Comparison of ENCODE assay signal across 13 cellular contexts in genomic region chr6:56911847-56912246, GRCh38. TPM values are rescaled to one million over a fixed set of nuclear protein-coding genes. Genes with fewer than 3 reads are reported as not detected.
DNase-seq lines count a peak whose midpoint lies in the region; ATAC-seq and TF ChIP-seq lines count a peak whose summit lies in the region.
"Had no signal": no experiment of that assay in that cellular context is flagged by ENCODE, and none has a peak within 500 bp of the region (broad histone marks: within the 10 kb centered on the region; RNA-seq: fewer than 3 reads in every experiment).

No MANE protein-coding gene starts in this region.

- H3K4me3 Mint-ChIP-seq in activated CD4-positive, alpha-beta T cell treated with anti-CD3 and anti-CD28 coated beads, Interleukin-2, amount 10 ng/mL, durations not matched to agents 7 days and 5 days, result no peak overlapping the region

- ATAC-seq in PC-3 (no peak; the same call in 1 of the 2 replicates), HG02852 (IDR thresholded peaks at IDR 0.05; ENCODE audit: unreplicated experiment) (no peak)
- ATAC-seq in stimulated activated naive CD8-positive, alpha-beta T cell treated with anti-CD3 and anti-CD28 coated beads, Interleukin-15, Interleukin-2, amounts not matched to agents 100 U/mL and 50 U/mL, for 24 hours, result no peak
- ATAC-seq: body of pancreas, HepG2 had no signal

- H2BK120ac ChIP-seq in neuronal stem cell (ENCODE audit: low read depth, low read length), result no peak overlapping the region

- H2BK5ac ChIP-seq in neuronal stem cell (ENCODE audit: low read length), result no peak overlapping the region

- H3K4me1 ChIP-seq in PC-3 (ENCODE audit: insufficient read depth, low read length) (peaks cover 39% of the 10 kb centered on the region), neuronal stem cell (ENCODE audit: control insufficient read depth in 2 of 2, insufficient read depth in 1 of 2, low read depth in 1 of 2, low read length in 2 of 2) (peaks cover 2 to 5% of the 10 kb centered on the region in 2 donors)
- H3K4me1 ChIP-seq: body of pancreas had no signal

- intact Hi-C loops in PC-3 (cut with micrococcal nuclease), result no loop called here

- H4K20me1 ChIP-seq in PC-3 (ENCODE audit: low read length), result no peaks in the 10 kb centered on the region

- no peak overlapping the region for H3K4me3 ChIP-seq in PC-3 (ENCODE audit: low read length)
- no peak overlapping the region for H3K4me3 ChIP-seq in epithelial cell of esophagus (ENCODE audit: low read length)
- no peak overlapping the region for H3K4me3 ChIP-seq in neuronal stem cell (ENCODE audit: low read length in 2 of 2)
- H3K4me3 ChIP-seq: body of pancreas had no signal

- no peak overlapping the region for H3K23ac ChIP-seq in neuronal stem cell (ENCODE audit: low read depth, low read length, poor library complexity)

- no peaks in the 10 kb centered on the region for H3K79me1 ChIP-seq in neuronal stem cell (ENCODE audit: low read depth, low read length)

- H2BK12ac ChIP-seq in neuronal stem cell (ENCODE audit: low read length), result no peak overlapping the region

- no CpG with 5 or more reads among the region's 1 CpG for WGBS in neuronal stem cell (ENCODE audit: extremely low coverage in 2 of 2, insufficient read length in 2 of 2, insufficient replicate concordance in 1 of 2), 2 donors

- H3K9me3 ChIP-seq in PC-3 (ENCODE audit: low read length), result no peaks in the 10 kb centered on the region
- H3K9me3 ChIP-seq in neuronal stem cell (replicated peaks in 1 of 2; ENCODE audit: control insufficient read depth in 2 of 2, insufficient read depth in 1 of 2, low read depth in 1 of 2, low read length in 2 of 2), result no peaks in the 10 kb centered on the region
- H3K9me3 ChIP-seq: body of pancreas, neutrophil had no signal

- no peak overlapping the region for H4K8ac ChIP-seq in neuronal stem cell (ENCODE audit: low read depth, low read length)

- H2AK5ac ChIP-seq in neuronal stem cell (ENCODE audit: low read depth, low read length), result no peak overlapping the region

- H2BK15ac ChIP-seq in neuronal stem cell (ENCODE audit: low read length), result no peak overlapping the region

- no peaks in the 10 kb centered on the region for H3K9me3 Mint-ChIP-seq in activated CD4-positive, alpha-beta T cell treated with anti-CD3 and anti-CD28 coated beads, Interleukin-2, amount 10 ng/mL, durations not matched to agents 7 days and 5 days

- no peak for TF ChIP-seq CTCF in PC-3 (conservative IDR thresholded peaks at IDR 0.05; ENCODE audit: low read depth, low read length)
- no peak for TF ChIP-seq CTCF in epithelial cell of esophagus (IDR thresholded peaks at IDR 0.05; ENCODE audit: insufficient read depth, low read depth, low read length, missing control alignments)

- H3K36me3 ChIP-seq in PC-3 (ENCODE audit: low read depth, low read length) (no peaks in the 10 kb centered on the region), neuronal stem cell (replicated peaks in 1 of 2; ENCODE audit: control insufficient read depth in 2 of 2, insufficient read depth in 2 of 2, low read length in 2 of 2) (no peaks in the 10 kb centered on the region)
- H3K36me3 ChIP-seq: neutrophil had no signal

- no peak overlapping the region for H3K9ac ChIP-seq in PC-3 (ENCODE audit: low read length)
- no peak overlapping the region for H3K9ac ChIP-seq in neuronal stem cell (ENCODE audit: low read depth, low read length, poor library complexity)

- H3K36me3 Mint-ChIP-seq in activated CD4-positive, alpha-beta T cell treated with anti-CD3 and anti-CD28 coated beads, Interleukin-2, amount 10 ng/mL, durations not matched to agents 7 days and 5 days (ENCODE audit: low read depth), result no peaks in the 10 kb centered on the region

- no TSS peak for BruUV-seq in PC-3 (replicated peaks; lab: Mats Ljungman, UMichigan)

- H3K4ac ChIP-seq in neuronal stem cell (ENCODE audit: low read length), result no peak overlapping the region

- no peak overlapping the region for H2AFZ ChIP-seq in PC-3 (ENCODE audit: low read length)
- H2AFZ ChIP-seq in neuronal stem cell (ENCODE audit: low read length), result peak overlapping the region; percentile 7

- H3K4me2 ChIP-seq in PC-3 (ENCODE audit: low read length) (peak overlapping the region; percentile 17; the same call in 1 of the 2 replicates), neuronal stem cell (ENCODE audit: insufficient read depth, low read length, poor library complexity, severe bottlenecking) (no peak overlapping the region)

- H3K79me2 ChIP-seq in PC-3 (ENCODE audit: low read length), result no peaks in the 10 kb centered on the region

- H3K27me3 ChIP-seq in PC-3 (ENCODE audit: low read length), result no peaks in the 10 kb centered on the region
- no peaks in the 10 kb centered on the region for H3K27me3 ChIP-seq in neuronal stem cell (ENCODE audit: control insufficient read depth in 3 of 3, insufficient read depth in 3 of 3, low read depth in 1 of 3, low read length in 3 of 3)
- H3K27me3 ChIP-seq: body of pancreas had no signal

- H3K18ac ChIP-seq in neuronal stem cell (ENCODE audit: low read length), result no peak overlapping the region

- no peaks in the 10 kb centered on the region for H3F3A ChIP-seq in PC-3 (ENCODE audit: low read length, unreplicated experiment)

- no peak overlapping the region for H4K91ac ChIP-seq in neuronal stem cell (ENCODE audit: low read depth, low read length, poor library complexity)

- no peak overlapping the region for H3K27ac Mint-ChIP-seq in activated CD4-positive, alpha-beta T cell treated with anti-CD3 and anti-CD28 coated beads, Interleukin-2, amount 10 ng/mL, durations not matched to agents 7 days and 5 days

- DNase-seq in ELR (ENCODE audit: low read depth), result peak; percentile 84
- peak; percentile 64 for DNase-seq in PC-3
- DNase-seq in epithelial cell of esophagus (ENCODE audit: low read depth), result peak; percentile 67
- no peak for DNase-seq in neuronal stem cell (ENCODE audit: low spot score)
- DNase-seq in stimulated activated naive CD8-positive, alpha-beta T cell treated with anti-CD3 and anti-CD28 coated beads, Interleukin-15, Interleukin-2, amounts not matched to agents 100 U/mL and 50 U/mL, for 24 hours, result no peak
- DNase-seq in NCI-H2227 (lab: John Stamatoyannopoulos, UW; ENCODE audit: unreplicated experiment), result no peak
- DNase-seq in activated CD4-positive, alpha-beta T cell treated with anti-CD3 and anti-CD28 coated beads, Interleukin-2, amount 10 ng/mL, durations not matched to agents 7 days and 5 days, result no peak
- DNase-seq: body of pancreas, kidney, NCI-H1930 had no signal

- CTCF ChIA-PET in PC-3 (lab: Charles Lee), result no interaction called here
- CTCF ChIA-PET in activated CD4-positive, alpha-beta T cell treated with anti-CD3 and anti-CD28 coated beads, Interleukin-2, amount 10 ng/mL, durations not matched to agents 7 days and 5 days (lab: Charles Lee), result interaction anchor here (1.7 to 2.0 kb wide), 2 partner anchors 9 to 404 kb away, joined by 4 read pairs; no protein-coding TSS in a partner anchor

- peaks cover 8% of the 10 kb centered on the region for H3K27me3 Mint-ChIP-seq in activated CD4-positive, alpha-beta T cell treated with anti-CD3 and anti-CD28 coated beads, Interleukin-2, amount 10 ng/mL, durations not matched to agents 7 days and 5 days

- H3K27ac ChIP-seq in PC-3 (ENCODE audit: low read length) (no peak overlapping the region), neuronal stem cell (replicated peaks; ENCODE audit: low read length) (no peak overlapping the region)
- H3K27ac ChIP-seq: body of pancreas, neutrophil had no signal

- no peaks in the 10 kb centered on the region for H3K4me1 Mint-ChIP-seq in activated CD4-positive, alpha-beta T cell treated with anti-CD3 and anti-CD28 coated beads, Interleukin-2, amount 10 ng/mL, durations not matched to agents 7 days and 5 days

- no peaks in the 10 kb centered on the region for H3K9me2 ChIP-seq in PC-3 (replicated peaks; ENCODE audit: low read length)

- H3K14ac ChIP-seq in neuronal stem cell (ENCODE audit: low read length), result no peak overlapping the region

- POLR2A ChIA-PET in PC-3 (lab: Charles Lee; ENCODE audit: unreplicated experiment), result interaction anchor here (0.6 kb wide), 1 partner anchor 27 kb away, joined by 3 read pairs; no protein-coding TSS in a partner anchor
- POLR2A ChIA-PET in activated CD4-positive, alpha-beta T cell treated with anti-CD3 and anti-CD28 coated beads, Interleukin-2, amount 10 ng/mL, durations not matched to agents 7 days and 5 days (lab: Charles Lee), result no interaction called here

RNA-seq across cellular contexts. Expression of gene BEND6, which starts 43.1 kb away (rescaled TPM):
- 0.58 and 1.3 TPM in 2 replicates for total RNA-seq in PC-3 (2014; rRNA removed)
- polyA plus RNA-seq in neuronal stem cell (2013, experiment 1 of 2), result 2.4 TPM
- polyA plus RNA-seq in neuronal stem cell (2013, experiment 2 of 2), result 2.4 TPM
- not detected for total RNA-seq in activated CD4-positive, alpha-beta T cell treated with anti-CD3 and anti-CD28 coated beads, Interleukin-2, amount 10 ng/mL, durations not matched to agents 7 days and 5 days

Comparison
In these comparisons a context has a peak if more than half of its experiments do, and no peak if none do; other contexts are left out.
1. DNase-seq: peak in ELR (single experiment), PC-3 (single experiment) and epithelial cell of esophagus (single experiment); none in neuronal stem cell (single experiment), stimulated activated naive CD8-positive, alpha-beta T cell treated with anti-CD3 and anti-CD28 coated beads, Interleukin-15, Interleukin-2, amounts not matched to agents 100 U/mL and 50 U/mL, for 24 hours (single experiment), NCI-H2227 (single experiment) and activated CD4-positive, alpha-beta T cell treated with anti-CD3 and anti-CD28 coated beads, Interleukin-2, amount 10 ng/mL, durations not matched to agents 7 days and 5 days (single experiment).